26 cellular contexts compared by ENCODE assay signal in genomic region chr3:181793006-181793405, GRCh38.
"Had no signal": no experiment of that assay in that cellular context is flagged by ENCODE, and none has a peak within 500 bp of the region (broad histone marks: within the 10 kb centered on the region; RNA-seq: fewer than 3 reads in every experiment).

No MANE protein-coding gene starts in this region.

- ATAC-seq: natural killer cell; sciatic nerve; stimulated activated naive B cell treated with anti-CD40 and anti-IgM and Interleukin-4, amounts not matched to agents 10 μg/mL and 1 μg/mL and 100 μg/mL, for 72 hours; stimulated activated naive CD8-positive, alpha-beta T cell treated with anti-CD3 and anti-CD28 coated beads, Interleukin-15, Interleukin-2, amounts not matched to agents 100 U/mL and 50 U/mL, for 24 hours; upper lobe of right lung had no signal

- H3K36me3 ChIP-seq: left ventricle myocardium inferior, right atrium auricular region, stomach, thyroid gland, transverse colon, upper lobe of right lung had no signal

- H3K27ac ChIP-seq: hepatocyte, left ventricle myocardium inferior, parathyroid adenoma, right atrium auricular region, skin epidermis, stomach, testis, thyroid gland, transverse colon, upper lobe of right lung had no signal

- H3K79me2 ChIP-seq: hepatocyte, parathyroid adenoma had no signal

- H3K27me3 ChIP-seq: hepatocyte, right atrium auricular region, stomach, testis, thyroid gland, transverse colon, upper lobe of right lung had no signal

- H3K27ac Mint-ChIP-seq: mesothelial cell of epicardium; naive B cell; natural killer cell; nephron progenitor cell; stimulated activated naive B cell treated with anti-CD40 and anti-IgM and Interleukin-4, amounts not matched to agents 10 μg/mL and 1 μg/mL and 100 μg/mL, for 72 hours had no signal

- H3K9ac ChIP-seq: parathyroid adenoma had no signal

- H3K36me3 Mint-ChIP-seq: mesothelial cell of epicardium; naive B cell; natural killer cell; stimulated activated naive B cell treated with anti-CD40 and anti-IgM and Interleukin-4, amounts not matched to agents 10 μg/mL and 1 μg/mL and 100 μg/mL, for 72 hours had no signal

- H2AFZ ChIP-seq: hepatocyte, parathyroid adenoma had no signal

- H3K4me3 Mint-ChIP-seq: mesothelial cell of epicardium; naive B cell; natural killer cell; nephron progenitor cell; stimulated activated naive B cell treated with anti-CD40 and anti-IgM and Interleukin-4, amounts not matched to agents 10 μg/mL and 1 μg/mL and 100 μg/mL, for 72 hours had no signal

- H3K4me1 ChIP-seq: left ventricle myocardium inferior, parathyroid adenoma, right atrium auricular region, stomach, testis, thyroid gland, transverse colon, upper lobe of right lung had no signal

- H3K9me3 Mint-ChIP-seq: mesothelial cell of epicardium; nephron progenitor cell; stimulated activated naive B cell treated with anti-CD40 and anti-IgM and Interleukin-4, amounts not matched to agents 10 μg/mL and 1 μg/mL and 100 μg/mL, for 72 hours had no signal

- H3K9me3 ChIP-seq: left ventricle myocardium inferior, right atrium auricular region, stomach, testis, thyroid gland, transverse colon, upper lobe of right lung had no signal

- H3K4me1 Mint-ChIP-seq: mesothelial cell of epicardium; naive B cell; natural killer cell; stimulated activated naive B cell treated with anti-CD40 and anti-IgM and Interleukin-4, amounts not matched to agents 10 μg/mL and 1 μg/mL and 100 μg/mL, for 72 hours had no signal

- H3K27me3 Mint-ChIP-seq: naive B cell; stimulated activated naive B cell treated with anti-CD40 and anti-IgM and Interleukin-4, amounts not matched to agents 10 μg/mL and 1 μg/mL and 100 μg/mL, for 72 hours had no signal

- DNase-seq: islet precursor cell; left ventricle myocardium inferior; mesendoderm; naive B cell; natural killer cell; nephron progenitor cell; nucleus accumbens; stimulated activated CD4-positive, alpha-beta T cell treated with anti-CD3 and anti-CD28 coated beads, Interleukin-12 subunit alpha, Interleukin-12 subunit beta, amount 100 ng/mL, for 4 hours; stimulated activated CD4-positive, alpha-beta T cell treated with anti-CD3 and anti-CD28 coated beads, Interleukin-15, amount 100 ng/mL, for 24 hours; stimulated activated CD4-positive, alpha-beta T cell treated with anti-CD3 and anti-CD28 coated beads, Interleukin-2, amount 100 ng/mL, for 24 hours; stimulated activated CD4-positive, alpha-beta T cell treated with anti-CD3 and anti-CD28 coated beads, Interleukin-4, amount 100 ng/mL, for 1 hour; stimulated activated naive B cell treated with anti-CD40 and anti-IgM and Interleukin-4, amounts not matched to agents 10 μg/mL and 1 μg/mL and 100 μg/mL, for 72 hours; stimulated activated naive CD8-positive, alpha-beta T cell treated with anti-CD3 and anti-CD28 coated beads, Interleukin-15, Interleukin-2, amounts not matched to agents 100 U/mL and 50 U/mL, for 24 hours; stomach; testis; thyroid gland; transverse colon; upper lobe of right lung had no signal

- FAIRE-seq: urothelium cell line had no signal

- H3K4me2 ChIP-seq: hepatocyte had no signal

- H3K4me3 ChIP-seq: hepatocyte, left ventricle myocardium inferior, lung, right atrium auricular region, skin epidermis, stomach, testis, thyroid gland, transverse colon, upper lobe of right lung had no signal
